8 cellular contexts compared by ENCODE assay signal in genomic region chr5:88667187-88668141, GRCh38.
DNase-seq lines count a peak whose midpoint lies in the region; ATAC-seq and TF ChIP-seq lines count a peak whose summit lies in the region.

No MANE protein-coding gene starts in this region.

- no peaks in the 10 kb centered on the region for H3F3A ChIP-seq in Loucy (ENCODE audit: low read depth)

- H3K27me3 ChIP-seq in Loucy (ENCODE audit: insufficient read depth, low read length, poor library complexity, severe bottlenecking) (no peaks in the 10 kb centered on the region), neuron (ENCODE audit: insufficient read depth, low read length) (no peaks in the 10 kb centered on the region)

- DNase-seq in cardiac fibroblast (ENCODE audit: low read depth in 2 of 2) (no peak), DMS79 treated with DMSO at 0.1 percent for 48 hours (lab: John Stamatoyannopoulos, UW) (no peak), GM13977 (ENCODE audit: low spot score) (no peak), DMS114 treated with DMSO at 0.1 percent for 48 hours (lab: John Stamatoyannopoulos, UW; ENCODE audit: unreplicated experiment) (no peak)

- peak; percentile 79 for ATAC-seq in GM18511 (IDR thresholded peaks at IDR 0.05; ENCODE audit: unreplicated experiment)
- peak; percentile 61 for ATAC-seq in GM21786 (IDR thresholded peaks at IDR 0.05; ENCODE audit: unreplicated experiment)

- no peaks in the 10 kb centered on the region for H3K36me3 ChIP-seq in Loucy (ENCODE audit: insufficient read depth, low read length)
- H3K36me3 ChIP-seq in neuron (ENCODE audit: insufficient read depth, low read length), result peaks cover 63% of the 10 kb centered on the region

- in situ Hi-C loops in GM13977 (cut with MboI; ENCODE audit: low pct_unique_long_range_greater_than_20kb, low sequenced_read_pairs, unreplicated experiment), result no loop called here

- TF ChIP-seq CTCF in Loucy (conservative IDR thresholded peaks at IDR 0.05; ENCODE audit: low read length) (no peak), cardiac fibroblast (IDR thresholded peaks at IDR 0.05; ENCODE audit: low read depth, low read length) (no peak), GM13977 (IDR thresholded peaks at IDR 0.05; ENCODE audit: extremely low read depth, insufficient read depth, missing control alignments) (no peak)

- H2AFZ ChIP-seq in Loucy (ENCODE audit: low read length) (peak overlapping the region; percentile 88), neuron (ENCODE audit: low read depth, low read length) (no peak overlapping the region)

- H4K20me1 ChIP-seq in Loucy (ENCODE audit: insufficient read depth, low read length, poor library complexity, severe bottlenecking), result no peaks in the 10 kb centered on the region

- peak overlapping the region; percentile 75 for H3K4me3 ChIP-seq in Loucy (ENCODE audit: low read length, poor library complexity, severe bottlenecking)
- peak overlapping the region; percentile 17 to 21 for H3K4me3 ChIP-seq in cardiac fibroblast (replicated peaks in 1 of 2; ENCODE audit: low read depth in 2 of 2, low read length in 2 of 2)
- peak overlapping the region; percentile 90 for H3K4me3 ChIP-seq in neuron (ENCODE audit: low read length)

- peaks cover 11% of the 10 kb centered on the region for H3K79me2 ChIP-seq in Loucy (ENCODE audit: insufficient read depth, low read length)

- H3K9me2 ChIP-seq in Loucy (replicated peaks; ENCODE audit: low read depth, low read length), result no peaks in the 10 kb centered on the region

- H3K4me1 ChIP-seq in Loucy (ENCODE audit: insufficient read depth, low read length, poor library complexity, severe bottlenecking), result peaks cover 27% of the 10 kb centered on the region
- H3K4me1 ChIP-seq in neuron (ENCODE audit: insufficient read depth, low read length), result peaks cover 34% of the 10 kb centered on the region

- peak overlapping the region; percentile 67 for H3K4me2 ChIP-seq in Loucy (ENCODE audit: low read depth, low read length, poor library complexity, severe bottlenecking)

- no peaks in the 10 kb centered on the region for H3K9me3 ChIP-seq in Loucy (ENCODE audit: insufficient read depth, low read depth, low read length)
- no peaks in the 10 kb centered on the region for H3K9me3 ChIP-seq in neuron (ENCODE audit: low read length)

- peak overlapping the region; percentile 74 for H3K9ac ChIP-seq in Loucy (ENCODE audit: low read depth, low read length, poor library complexity, severe bottlenecking)

Comparison
In these comparisons a context has a peak if more than half of its experiments do, and no peak if none do; other contexts are left out.
1. H3K4me3 ChIP-seq: peak in every context shown above with its lines; median percentile 90 in neuron; 75 in Loucy; 19 in cardiac fibroblast.